Comparison of ENCODE assay signal across 8 cellular contexts in the genomic region with DNA sequence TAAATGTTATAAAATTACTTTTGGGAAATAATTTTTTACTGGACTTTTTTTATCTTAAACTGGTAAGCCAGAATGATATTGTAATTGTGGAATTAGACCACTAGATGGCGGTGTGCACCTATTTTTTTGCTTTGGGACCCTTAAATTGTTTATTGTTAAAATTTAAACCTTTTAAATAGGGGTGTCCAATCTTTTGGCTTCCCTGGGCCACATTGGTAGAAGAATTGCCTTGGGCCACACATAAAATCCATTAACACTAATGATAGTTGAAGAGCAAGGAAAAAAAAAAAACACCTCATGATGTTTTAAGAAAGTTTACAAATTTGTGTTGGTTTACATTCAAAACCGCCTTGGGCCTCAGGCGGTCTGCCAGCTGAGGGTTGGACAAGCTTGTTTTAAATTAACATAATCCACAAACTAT. TPM values are rescaled to one million over a fixed set of nuclear protein-coding genes. Genes with fewer than 3 reads are reported as not detected.
A peak's percentile ranks its signal among the peaks of the same experiment; 100 is the strongest.
DNase-seq lines count a peak whose midpoint lies in the region; ATAC-seq and TF ChIP-seq lines count a peak whose summit lies in the region.

No MANE protein-coding gene starts in this region.

- TF ChIP-seq CTCF in SK-N-SH (IDR thresholded peaks at IDR 0.05) (peak; percentile 85), choroid plexus epithelial cell (conservative IDR thresholded peaks at IDR 0.05; ENCODE audit: low read depth, low read length) (peak; percentile 55)

- H3K4me2 ChIP-seq in SK-N-SH (no peak overlapping the region), mesendoderm (ENCODE audit: low read length) (no peak overlapping the region)

- intact Hi-C loops in naive thymus-derived CD4-positive, alpha-beta T cell (cut with micrococcal nuclease), result loop anchor here (1.0 to 5.0 kb wide), 2 partner anchors 526 to 1296 kb away; no protein-coding TSS in a partner anchor
- intact Hi-C loops in activated T-helper 2 cell treated with anti-CD3 and anti-CD28 coated beads, Interferon-gamma antibody, Interleukin-2, Interleukin-4, amounts not matched to agents 10 μg/mL and 5 μg/mL and 100 μg/mL, durations not matched to agents 14 hours and 24 hours and 36 hours (cut with micrococcal nuclease), result loop anchor here (5.0 to 10.0 kb wide), 2 partner anchors 526 to 648 kb away; no protein-coding TSS in a partner anchor

- H3K36me3 Mint-ChIP-seq in naive thymus-derived CD4-positive, alpha-beta T cell, result no peaks in the 10 kb centered on the region
- no peaks in the 10 kb centered on the region for H3K36me3 Mint-ChIP-seq in activated T-helper 2 cell treated with anti-CD3 and anti-CD28 coated beads, Interferon-gamma antibody, Interleukin-2, Interleukin-4, amounts not matched to agents 10 μg/mL and 5 μg/mL and 100 μg/mL, durations not matched to agents 14 hours and 24 hours and 36 hours (ENCODE audit: low read depth)

- H3K4ac ChIP-seq in mesendoderm (ENCODE audit: low read depth, low read length), result no peak overlapping the region

- no peak overlapping the region for H3K18ac ChIP-seq in mesendoderm (ENCODE audit: low read length)

- H3F3A ChIP-seq in SK-N-SH (replicated peaks; ENCODE audit: insufficient read depth), result no peaks in the 10 kb centered on the region

- no peak overlapping the region for H3K9ac ChIP-seq in SK-N-SH
- no peak overlapping the region for H3K9ac ChIP-seq in mesendoderm (ENCODE audit: low read length)

- 36% methylated on average over 3 of the region's 3 CpGs for WGBS in SK-N-SH (ENCODE audit: low lambda C conversion rate)
- WGBS in mesendoderm (ENCODE audit: extremely low coverage, insufficient coverage, low lambda C conversion rate), result no CpG with 5 or more reads among the region's 3 CpGs

- H2BK15ac ChIP-seq in mesendoderm (replicated peaks; ENCODE audit: low read depth), result no peak overlapping the region

- peak; percentile 37 for DNase-seq in SK-N-SH
- peak; percentile 41 for DNase-seq in NCI-H2029 (lab: John Stamatoyannopoulos, UW)
- DNase-seq in choroid plexus epithelial cell (ENCODE audit: low read depth), result peak; percentile 63
- peak in 5 of 9 donors; percentile 27 to 41 (median 38) for DNase-seq in naive thymus-derived CD4-positive, alpha-beta T cell
- no peak for DNase-seq in mesendoderm
- DNase-seq in activated T-helper 2 cell treated with anti-CD3 and anti-CD28 coated beads, Interferon-gamma antibody, Interleukin-2, Interleukin-4, amounts not matched to agents 10 μg/mL and 5 μg/mL and 100 μg/mL, durations not matched to agents 14 hours and 24 hours and 36 hours (ENCODE audit: low spot score), result no peak

- no peaks in the 10 kb centered on the region for H4K20me1 ChIP-seq in SK-N-SH (ENCODE audit: insufficient read depth)

- H3K36me3 ChIP-seq in SK-N-SH (replicated peaks in 1 of 2; ENCODE audit: control insufficient read depth in 1 of 2, insufficient read depth in 2 of 2, low read length in 1 of 2), result no peaks in the 10 kb centered on the region
- no peaks in the 10 kb centered on the region for H3K36me3 ChIP-seq in naive thymus-derived CD4-positive, alpha-beta T cell (ENCODE audit: control insufficient read depth in 2 of 3, insufficient read depth in 3 of 3, low read length in 3 of 3)
- no peaks in the 10 kb centered on the region for H3K36me3 ChIP-seq in mesendoderm (ENCODE audit: control insufficient read depth, insufficient read depth, low read length)

- TF ChIP-seq EP300 in SK-N-SH (IDR thresholded peaks at IDR 0.05; ENCODE audit: borderline replicate concordance in 1 of 2, low read depth in 1 of 2, low read length in 1 of 2), result no peak

- H3K4me1 Mint-ChIP-seq in naive thymus-derived CD4-positive, alpha-beta T cell, result peaks cover 10 to 24% (median 17%) of the 10 kb centered on the region in 7 donors
- peaks cover 15% of the 10 kb centered on the region for H3K4me1 Mint-ChIP-seq in activated T-helper 2 cell treated with anti-CD3 and anti-CD28 coated beads, Interferon-gamma antibody, Interleukin-2, Interleukin-4, amounts not matched to agents 10 μg/mL and 5 μg/mL and 100 μg/mL, durations not matched to agents 14 hours and 24 hours and 36 hours (ENCODE audit: low read depth)

- no peak overlapping the region for H3K4me3 Mint-ChIP-seq in naive thymus-derived CD4-positive, alpha-beta T cell
- no peak overlapping the region for H3K4me3 Mint-ChIP-seq in activated T-helper 2 cell treated with anti-CD3 and anti-CD28 coated beads, Interferon-gamma antibody, Interleukin-2, Interleukin-4, amounts not matched to agents 10 μg/mL and 5 μg/mL and 100 μg/mL, durations not matched to agents 14 hours and 24 hours and 36 hours (ENCODE audit: low read depth)

- H3K9me3 ChIP-seq in SK-N-SH, result no peaks in the 10 kb centered on the region
- no peaks in the 10 kb centered on the region for H3K9me3 ChIP-seq in naive thymus-derived CD4-positive, alpha-beta T cell (ENCODE audit: control insufficient read depth in 2 of 3, low read length in 3 of 3)

- CTCF ChIA-PET in SK-N-SH (lab: Yijun Ruan, JAX), result interaction anchor here (1.0 to 4.1 kb wide), 11 partner anchors 8 to 526 kb away, joined by 3 to 24 read pairs (median 8); no protein-coding TSS in a partner anchor
- CTCF ChIA-PET in naive thymus-derived CD4-positive, alpha-beta T cell (lab: Charles Lee), result interaction anchor here (0.6 to 0.9 kb wide), 6 partner anchors 17 to 1295 kb away, joined by 3 to 4 read pairs (median 3); no protein-coding TSS in a partner anchor

- H3K79me1 ChIP-seq in mesendoderm (ENCODE audit: low read length), result no peaks in the 10 kb centered on the region

- no peaks in the 10 kb centered on the region for H3K79me2 ChIP-seq in SK-N-SH (ENCODE audit: insufficient read depth)
- no peaks in the 10 kb centered on the region for H3K79me2 ChIP-seq in mesendoderm (ENCODE audit: control insufficient read depth, insufficient read depth, low read length)

- no peaks in the 10 kb centered on the region for H3K9me2 ChIP-seq in SK-N-SH

- H3K56ac ChIP-seq in mesendoderm (ENCODE audit: low read length), result no peak overlapping the region

- peaks cover 0 to 2% (median 0%) of the 10 kb centered on the region in 11 donors for H3K9me3 Mint-ChIP-seq in naive thymus-derived CD4-positive, alpha-beta T cell
- no peaks in the 10 kb centered on the region for H3K9me3 Mint-ChIP-seq in activated T-helper 2 cell treated with anti-CD3 and anti-CD28 coated beads, Interferon-gamma antibody, Interleukin-2, Interleukin-4, amounts not matched to agents 10 μg/mL and 5 μg/mL and 100 μg/mL, durations not matched to agents 14 hours and 24 hours and 36 hours

- no peak overlapping the region for H3K23ac ChIP-seq in mesendoderm (ENCODE audit: low read length)

- no peak overlapping the region for H3K27ac Mint-ChIP-seq in naive thymus-derived CD4-positive, alpha-beta T cell
- H3K27ac Mint-ChIP-seq in activated T-helper 2 cell treated with anti-CD3 and anti-CD28 coated beads, Interferon-gamma antibody, Interleukin-2, Interleukin-4, amounts not matched to agents 10 μg/mL and 5 μg/mL and 100 μg/mL, durations not matched to agents 14 hours and 24 hours and 36 hours, result no peak overlapping the region

- H4K8ac ChIP-seq in mesendoderm (ENCODE audit: low read depth, low read length), result no peak overlapping the region

- ATAC-seq in SK-N-SH treated with all-trans-retinoic acid at 6 μM for 48 hours (no peak), GM21529 (IDR thresholded peaks at IDR 0.05; ENCODE audit: unreplicated experiment) (no peak)
- no peak for ATAC-seq in naive thymus-derived CD4-positive, alpha-beta T cell

- peak; percentile 74 for TF ChIP-seq RAD21 in SK-N-SH (IDR thresholded peaks at IDR 0.05; ENCODE audit: low read length)

- H4K5ac ChIP-seq in mesendoderm (ENCODE audit: low read length), result no peak overlapping the region

- H3K27me3 ChIP-seq in SK-N-SH (ENCODE audit: insufficient read depth), result peaks cover 13% of the 10 kb centered on the region; the same call in 1 of the 2 replicates
- peaks cover 0 to 3% of the 10 kb centered on the region in 2 donors for H3K27me3 ChIP-seq in naive thymus-derived CD4-positive, alpha-beta T cell (ENCODE audit: control insufficient read depth in 2 of 2, insufficient read depth in 2 of 2, low read length in 2 of 2)
- no peaks in the 10 kb centered on the region for H3K27me3 ChIP-seq in mesendoderm (ENCODE audit: insufficient read depth, low read length, poor library complexity)

- H3K4me1 ChIP-seq in SK-N-SH (ENCODE audit: control insufficient read depth in 1 of 2, insufficient read depth in 2 of 2, low read depth in 1 of 2, low read length in 1 of 2), result no peaks in the 10 kb centered on the region
- H3K4me1 ChIP-seq in naive thymus-derived CD4-positive, alpha-beta T cell (ENCODE audit: control insufficient read depth in 2 of 2, insufficient read depth in 2 of 2, low read length in 2 of 2), result no peaks in the 10 kb centered on the region
- no peaks in the 10 kb centered on the region for H3K4me1 ChIP-seq in mesendoderm (ENCODE audit: control insufficient read depth, low read depth, low read length)

- H2BK120ac ChIP-seq in mesendoderm (ENCODE audit: low read depth, low read length), result no peak overlapping the region

- H2BK5ac ChIP-seq in mesendoderm (ENCODE audit: low read length), result no peak overlapping the region

- H2AFZ ChIP-seq in SK-N-SH (ENCODE audit: low read depth), result no peak overlapping the region

- H3K27ac ChIP-seq in SK-N-SH (ENCODE audit: low read depth in 2 of 2, low read length in 1 of 2), result no peak overlapping the region
- no peak overlapping the region for H3K27ac ChIP-seq in naive thymus-derived CD4-positive, alpha-beta T cell (ENCODE audit: low read depth, low read length)
- no peak overlapping the region for H3K27ac ChIP-seq in mesendoderm (ENCODE audit: low read depth, low read length)

- POLR2A ChIA-PET in SK-N-SH (lab: Yijun Ruan, JAX), result no interaction called here
- POLR2A ChIA-PET in naive thymus-derived CD4-positive, alpha-beta T cell (lab: Charles Lee), result no interaction called here

- H3K27me3 Mint-ChIP-seq in naive thymus-derived CD4-positive, alpha-beta T cell, result peaks cover 17 to 65% (median 32%) of the 10 kb centered on the region in 5 donors
- peaks cover 58% of the 10 kb centered on the region for H3K27me3 Mint-ChIP-seq in activated T-helper 2 cell treated with anti-CD3 and anti-CD28 coated beads, Interferon-gamma antibody, Interleukin-2, Interleukin-4, amounts not matched to agents 10 μg/mL and 5 μg/mL and 100 μg/mL, durations not matched to agents 14 hours and 24 hours and 36 hours (ENCODE audit: low read depth)

- H3K4me3 ChIP-seq in SK-N-SH (ENCODE audit: low read depth in 2 of 2, low read length in 1 of 2) (no peak overlapping the region; a peak in 1 of 4 replicates), choroid plexus epithelial cell (ENCODE audit: low read depth, low read length) (no peak overlapping the region), mesendoderm (ENCODE audit: low read length) (no peak overlapping the region)
- H3K4me3 ChIP-seq in naive thymus-derived CD4-positive, alpha-beta T cell (ENCODE audit: low read length), result no peak overlapping the region

- no peak overlapping the region for H2AK5ac ChIP-seq in mesendoderm (ENCODE audit: low read length)

RNA-seq across cellular contexts. Expression of a gene that starts 28.4 kb away (rescaled TPM):
- 1.3 and 1.8 TPM in 2 replicates for polyA plus RNA-seq in SK-N-SH (2012; rRNA removed)
- 0.98 and 1.4 TPM in 2 replicates for polyA plus RNA-seq in SK-N-SH (2012; cell fraction: cytosol; rRNA removed)
- 3.2 and 7.4 TPM in 2 replicates for polyA plus RNA-seq in SK-N-SH (2012; cell fraction: nucleus; rRNA removed)
- 10 to 100 TPM in 1 of 5 experiments, 1 to 10 TPM in 3, under 1 TPM in 1; 0.59 to 18.7 (median 4.7) TPM for total RNA-seq in naive thymus-derived CD4-positive, alpha-beta T cell
- under 1 TPM in 1 of 2 donors, not detected in 1; 0.51 TPM for polyA plus RNA-seq in naive thymus-derived CD4-positive, alpha-beta T cell
- polyA plus RNA-seq in mesendoderm (2013, experiment 1 of 2), result 2.0 TPM
- polyA plus RNA-seq in mesendoderm (2013, experiment 2 of 2), result 2.2 TPM
- total RNA-seq in activated T-helper 2 cell treated with anti-CD3 and anti-CD28 coated beads, Interferon-gamma antibody, Interleukin-2, Interleukin-4, amounts not matched to agents 10 μg/mL and 5 μg/mL and 100 μg/mL, durations not matched to agents 14 hours and 24 hours and 36 hours, result 18.4 and 19.9 TPM in 2 replicates

Comparison
In these comparisons a context has a peak if more than half of its experiments do, and no peak if none do; other contexts are left out.
1. DNase-seq: peak in SK-N-SH (single experiment), NCI-H2029 (single experiment), choroid plexus epithelial cell (single experiment) and naive thymus-derived CD4-positive, alpha-beta T cell (5 of 9); none in mesendoderm (single experiment) and activated T-helper 2 cell treated with anti-CD3 and anti-CD28 coated beads, Interferon-gamma antibody, Interleukin-2, Interleukin-4, amounts not matched to agents 10 μg/mL and 5 μg/mL and 100 μg/mL, durations not matched to agents 14 hours and 24 hours and 36 hours (single experiment).